Comparison of ENCODE assay signal across 20 cellular contexts in genomic region chr12:54136844-54137580, GRCh38. TPM values are rescaled to one million over a fixed set of nuclear protein-coding genes. Genes with fewer than 3 reads are reported as not detected.
DNase-seq lines count a peak whose midpoint lies in the region; ATAC-seq, FAIRE-seq and TF ChIP-seq lines count a peak whose summit lies in the region.
"Had no signal": no experiment of that assay in that cellular context is flagged by ENCODE, and none has a peak within 500 bp of the region (broad histone marks: within the 10 kb centered on the region; RNA-seq: fewer than 3 reads in every experiment).

No MANE protein-coding gene starts in this region.

- H3K4me2 ChIP-seq in neural progenitor cell = no peak overlapping the region

- H3F3A ChIP-seq in neural progenitor cell (ENCODE audit: low read depth) = peaks cover 22% of the 10 kb centered on the region

- H3K9me3 ChIP-seq in neural progenitor cell (ENCODE audit: low read depth) = no peaks in the 10 kb centered on the region
- H3K9me3 ChIP-seq: esophagus muscularis mucosa, heart left ventricle, tibial artery had no signal

- H3K4me1 ChIP-seq in neural progenitor cell = peaks cover 53% of the 10 kb centered on the region
- H3K4me1 ChIP-seq: parathyroid adenoma had no signal

- no peaks in the 10 kb centered on the region for H3K36me3 Mint-ChIP-seq in neural progenitor cell

- no peak overlapping the region for H3K4me3 ChIP-seq in AG10803 (ENCODE audit: low read length)
- H3K4me3 ChIP-seq in neural progenitor cell = no peak overlapping the region
- H3K4me3 ChIP-seq: esophagus muscularis mucosa, heart left ventricle, tibial artery had no signal

- peak; percentile 50 for TF ChIP-seq CTCF in AG10803 (conservative IDR thresholded peaks at IDR 0.05; ENCODE audit: low read length)
- peak; percentile 12 for TF ChIP-seq CTCF in neural progenitor cell (IDR thresholded peaks at IDR 0.05)

- TF ChIP-seq POLR2A in GM18505 (IDR thresholded peaks at IDR 0.05; ENCODE audit: borderline replicate concordance, extremely low read depth, insufficient read depth, insufficient read length) = no peak

- no peak overlapping the region for H3K9ac ChIP-seq in neural progenitor cell
- H3K9ac ChIP-seq: parathyroid adenoma had no signal

- peaks cover 57% of the 10 kb centered on the region for H3K27me3 Mint-ChIP-seq in neural progenitor cell (ENCODE audit: insufficient read depth, low read depth)

- no peak overlapping the region for H2AFZ ChIP-seq in neural progenitor cell (replicated peaks)
- H2AFZ ChIP-seq: parathyroid adenoma had no signal

- no peaks in the 10 kb centered on the region for H3K79me2 ChIP-seq in neural progenitor cell (ENCODE audit: low read depth)
- H3K79me2 ChIP-seq: parathyroid adenoma had no signal

- peaks cover 18% of the 10 kb centered on the region for H3K4me1 Mint-ChIP-seq in neural progenitor cell
- H3K4me1 Mint-ChIP-seq: activated CD4-positive, alpha-beta T cell treated with anti-CD3 and anti-CD28 coated beads, Interleukin-2, amount 10 ng/mL, durations not matched to agents 7 days and 5 days; immature natural killer cell; stimulated activated naive B cell treated with anti-CD40 and anti-IgM and Interleukin-4, amounts not matched to agents 10 μg/mL and 1 μg/mL and 100 μg/mL, for 72 hours had no signal

- H4K20me1 ChIP-seq in neural progenitor cell (ENCODE audit: low read depth) = no peaks in the 10 kb centered on the region

- H3K4me3 Mint-ChIP-seq in neural progenitor cell = no peak overlapping the region
- H3K4me3 Mint-ChIP-seq: activated CD4-positive, alpha-beta T cell treated with anti-CD3 and anti-CD28 coated beads, Interleukin-2, amount 10 ng/mL, durations not matched to agents 7 days and 5 days; immature natural killer cell; stimulated activated naive B cell treated with anti-CD40 and anti-IgM and Interleukin-4, amounts not matched to agents 10 μg/mL and 1 μg/mL and 100 μg/mL, for 72 hours had no signal

- ATAC-seq in GM18505 (IDR thresholded peaks at IDR 0.05; ENCODE audit: unreplicated experiment) (no peak), GM19463 (IDR thresholded peaks at IDR 0.05; ENCODE audit: unreplicated experiment) (no peak)
- ATAC-seq: heart left ventricle; stimulated activated naive B cell treated with anti-CD40 and anti-IgM and Interleukin-4, amounts not matched to agents 10 μg/mL and 1 μg/mL and 100 μg/mL, for 72 hours had no signal

- H3K27ac ChIP-seq in neural progenitor cell = no peak overlapping the region
- H3K27ac ChIP-seq: esophagus muscularis mucosa, heart left ventricle, parathyroid adenoma had no signal

- H3K9me3 Mint-ChIP-seq in neural progenitor cell = no peaks in the 10 kb centered on the region
- H3K9me3 Mint-ChIP-seq: activated CD4-positive, alpha-beta T cell treated with anti-CD3 and anti-CD28 coated beads, Interleukin-2, amount 10 ng/mL, durations not matched to agents 7 days and 5 days; stimulated activated naive B cell treated with anti-CD40 and anti-IgM and Interleukin-4, amounts not matched to agents 10 μg/mL and 1 μg/mL and 100 μg/mL, for 72 hours had no signal

- peak; percentile 76 for DNase-seq in AG10803 (ENCODE audit: low read depth)
- DNase-seq in GM04504 (ENCODE audit: low read depth) = peak; percentile 44
- no peak for DNase-seq in neural progenitor cell (ENCODE audit: low spot score)
- DNase-seq in amniotic stem cell (lab: John Stamatoyannopoulos, UW) = no peak
- DNase-seq: activated CD4-positive, alpha-beta T cell treated with anti-CD3 and anti-CD28 coated beads, Interleukin-2, amount 10 ng/mL, durations not matched to agents 7 days and 5 days; activated gamma-delta T cell treated with Interleukin-2 at 50 U/mL for 16 hours; caudate nucleus; heart left ventricle; immature natural killer cell; KG1; NCI-H1092; NCI-H524; stimulated activated naive B cell treated with anti-CD40 and anti-IgM and Interleukin-4, amounts not matched to agents 10 μg/mL and 1 μg/mL and 100 μg/mL, for 72 hours; tibial artery had no signal

- peaks cover 100% of the 10 kb centered on the region for H3K27me3 ChIP-seq in neural progenitor cell
- H3K27me3 ChIP-seq: esophagus muscularis mucosa, tibial artery had no signal

- no peaks in the 10 kb centered on the region for H3K36me3 ChIP-seq in neural progenitor cell
- H3K36me3 ChIP-seq: heart left ventricle had no signal

- no peak overlapping the region for H3K27ac Mint-ChIP-seq in neural progenitor cell
- H3K27ac Mint-ChIP-seq: activated CD4-positive, alpha-beta T cell treated with anti-CD3 and anti-CD28 coated beads, Interleukin-2, amount 10 ng/mL, durations not matched to agents 7 days and 5 days; immature natural killer cell; stimulated activated naive B cell treated with anti-CD40 and anti-IgM and Interleukin-4, amounts not matched to agents 10 μg/mL and 1 μg/mL and 100 μg/mL, for 72 hours had no signal

- peak; percentile 37 for FAIRE-seq in endometrium (lab: Jason Lieb, UNC)
- FAIRE-seq: TTC549 had no signal

RNA-seq across cellular contexts. Expression of gene SMUG1, which starts 51.8 kb away (rescaled TPM):
- 42.9 and 49.4 TPM in 2 replicates for total RNA-seq in neural progenitor cell (ENCODE audit: low replicate concordance)

Comparison
In these comparisons a context has a peak if more than half of its experiments do, and no peak if none do; other contexts are left out.
1. DNase-seq: peak in AG10803 (single experiment) and GM04504 (single experiment); none in neural progenitor cell (single experiment) and amniotic stem cell (single experiment).